In the genomic region with DNA sequence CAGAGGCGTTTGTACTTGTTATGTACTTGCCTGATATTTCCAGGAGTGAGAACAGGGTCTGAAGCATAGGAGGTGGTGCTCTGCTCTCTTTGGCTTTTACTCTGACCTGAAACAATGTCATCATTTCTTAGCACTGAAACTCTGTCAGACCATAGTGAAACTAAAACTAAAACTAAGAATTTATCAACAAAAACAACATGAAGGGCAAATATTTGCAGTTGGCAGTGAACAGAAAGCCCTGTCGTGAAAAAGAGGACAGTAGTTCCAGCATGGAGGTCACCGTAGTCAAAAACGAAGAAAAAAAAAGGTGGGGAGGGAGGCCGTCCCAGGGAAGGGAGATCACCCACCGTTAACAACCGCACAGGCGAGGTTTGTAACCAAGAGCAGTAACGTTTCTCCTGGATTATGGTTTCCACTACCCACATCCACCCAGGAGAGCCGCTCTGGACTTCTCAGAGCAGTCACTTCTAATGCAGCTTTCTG, we compare ENCODE assay signal across 8 cellular contexts.
DNase-seq lines count a peak whose midpoint lies in the region; ATAC-seq, FAIRE-seq and TF ChIP-seq lines count a peak whose summit lies in the region.

No MANE protein-coding gene starts in this region.

- H2AFZ ChIP-seq in PC-3 (ENCODE audit: low read length) = no peak overlapping the region

- no peaks in the 10 kb centered on the region for H4K20me1 ChIP-seq in PC-3 (ENCODE audit: low read length)

- H3K4me3 ChIP-seq in mucosa of stomach (ENCODE audit: low read length) = peak overlapping the region; percentile 42
- H3K4me3 ChIP-seq in PC-3 (ENCODE audit: low read length) = no peak overlapping the region

- peaks cover 4% of the 10 kb centered on the region for H3K9me3 Mint-ChIP-seq in activated naive CD4-positive, alpha-beta T cell treated with anti-CD3 and anti-CD28 coated beads, Interleukin-2, amount 50 U/mL, for 24 hours
- no peaks in the 10 kb centered on the region for H3K9me3 Mint-ChIP-seq in brain

- H3K9me3 ChIP-seq in mucosa of stomach (ENCODE audit: control insufficient read depth, low read length) = no peaks in the 10 kb centered on the region
- no peaks in the 10 kb centered on the region for H3K9me3 ChIP-seq in PC-3 (ENCODE audit: low read length)

- no peaks in the 10 kb centered on the region for H3K36me3 ChIP-seq in mucosa of stomach (ENCODE audit: control insufficient read depth, insufficient read depth, low read length)
- no peaks in the 10 kb centered on the region for H3K36me3 ChIP-seq in PC-3 (ENCODE audit: low read depth, low read length)

- H3K9ac ChIP-seq in mucosa of stomach (ENCODE audit: low read length) (peak overlapping the region; percentile 73), PC-3 (ENCODE audit: low read length) (no peak overlapping the region)

- no peaks in the 10 kb centered on the region for H3K9me2 ChIP-seq in PC-3 (replicated peaks; ENCODE audit: low read length)

- H3K27me3 ChIP-seq in mucosa of stomach (ENCODE audit: control insufficient read depth, insufficient read depth, low read length) (no peaks in the 10 kb centered on the region), PC-3 (ENCODE audit: low read length) (no peaks in the 10 kb centered on the region)

- no peak for DNase-seq in activated naive CD4-positive, alpha-beta T cell treated with anti-CD3 and anti-CD28 coated beads, Interleukin-2, amount 50 U/mL, for 16 hours
- DNase-seq in HTR-8/SVneo (ENCODE audit: insufficient read length, low spot score) = no peak
- no peak for DNase-seq in PC-3
- no peak for DNase-seq in T1000 (lab: John Stamatoyannopoulos, UW)

- no peak for FAIRE-seq in HTR-8/SVneo (lab: Jason Lieb, UNC)

- peaks cover 7% of the 10 kb centered on the region for H3K4me1 ChIP-seq in mucosa of stomach (ENCODE audit: control insufficient read depth, insufficient read depth, low read length)
- H3K4me1 ChIP-seq in PC-3 (ENCODE audit: insufficient read depth, low read length) = peaks cover 10% of the 10 kb centered on the region

- ATAC-seq in HG03196 (IDR thresholded peaks at IDR 0.05; ENCODE audit: unreplicated experiment) (peak; percentile 78), PC-3 (no peak)

- H3K4me1 Mint-ChIP-seq in activated naive CD4-positive, alpha-beta T cell treated with anti-CD3 and anti-CD28 coated beads, Interleukin-2, amount 50 U/mL, for 24 hours = no peaks in the 10 kb centered on the region
- H3K4me1 Mint-ChIP-seq in brain = peaks cover 74% of the 10 kb centered on the region

- no peak overlapping the region for H3K27ac Mint-ChIP-seq in activated naive CD4-positive, alpha-beta T cell treated with anti-CD3 and anti-CD28 coated beads, Interleukin-2, amount 50 U/mL, for 24 hours
- H3K27ac Mint-ChIP-seq in brain = peak overlapping the region in 3 of 5 experiments; percentile 22 to 93 (median 88)

- CTCF ChIA-PET in PC-3 (lab: Charles Lee) = no interaction called here

- peaks cover 3% of the 10 kb centered on the region for H3K27me3 Mint-ChIP-seq in activated naive CD4-positive, alpha-beta T cell treated with anti-CD3 and anti-CD28 coated beads, Interleukin-2, amount 50 U/mL, for 24 hours
- H3K27me3 Mint-ChIP-seq in brain = peaks cover 2% of the 10 kb centered on the region

- intact Hi-C loops in PC-3 (cut with micrococcal nuclease) = no loop called here

- no peak overlapping the region for H3K27ac ChIP-seq in PC-3 (ENCODE audit: low read length)

- TF ChIP-seq CTCF in brain (conservative IDR thresholded peaks at IDR 0.05) (no peak), PC-3 (conservative IDR thresholded peaks at IDR 0.05; ENCODE audit: low read depth, low read length) (no peak)

- POLR2A ChIA-PET in PC-3 (lab: Charles Lee; ENCODE audit: unreplicated experiment) = no interaction called here

- peak overlapping the region; percentile 54 for H3K4me3 Mint-ChIP-seq in activated naive CD4-positive, alpha-beta T cell treated with anti-CD3 and anti-CD28 coated beads, Interleukin-2, amount 50 U/mL, for 24 hours
- H3K4me3 Mint-ChIP-seq in brain = peak overlapping the region in 3 of 5 experiments; percentile 27 to 59 (median 40)

- H3K79me2 ChIP-seq in PC-3 (ENCODE audit: low read length) = no peaks in the 10 kb centered on the region

- H3F3A ChIP-seq in PC-3 (ENCODE audit: low read length, unreplicated experiment) = peaks cover 3% of the 10 kb centered on the region

- BruUV-seq in PC-3 (replicated peaks; lab: Mats Ljungman, UMichigan) = no TSS peak

- H3K4me2 ChIP-seq in PC-3 (ENCODE audit: low read length) = no peak overlapping the region

- no peaks in the 10 kb centered on the region for H3K36me3 Mint-ChIP-seq in activated naive CD4-positive, alpha-beta T cell treated with anti-CD3 and anti-CD28 coated beads, Interleukin-2, amount 50 U/mL, for 24 hours
- H3K36me3 Mint-ChIP-seq in brain = peaks cover 15% of the 10 kb centered on the region
